Comparison of ENCODE assay signal across 12 cellular contexts in the genomic region with DNA sequence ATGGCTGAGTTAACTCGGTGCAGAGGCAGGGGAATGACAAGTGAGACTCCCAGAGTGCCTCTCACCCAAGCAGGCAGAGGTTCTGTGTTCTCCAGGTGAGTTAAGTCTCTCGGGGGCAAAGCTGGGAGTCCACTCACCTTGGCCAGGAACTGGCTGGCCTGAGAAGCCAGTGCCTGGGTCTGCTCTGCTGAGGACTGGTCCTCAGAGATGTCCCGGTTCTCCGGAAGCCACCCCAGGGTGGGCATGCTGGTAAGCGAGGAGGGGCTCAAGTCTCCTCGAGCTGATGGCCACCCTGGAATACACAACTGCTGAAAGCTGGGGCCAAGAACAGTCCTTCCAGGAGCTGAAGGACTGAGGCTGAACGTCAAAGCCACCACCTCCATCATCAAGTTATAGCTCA. TPM values are rescaled to one million over a fixed set of nuclear protein-coding genes. Genes with fewer than 3 reads are reported as not detected.
DNase-seq lines count a peak whose midpoint lies in the region; ATAC-seq and TF ChIP-seq lines count a peak whose summit lies in the region.
"Had no signal": no experiment of that assay in that cellular context is flagged by ENCODE, and none has a peak within 500 bp of the region (broad histone marks: within the 10 kb centered on the region; RNA-seq: fewer than 3 reads in every experiment).

No MANE protein-coding gene starts in this region.

- H3K9me3 ChIP-seq in WERI-Rb-1 (ENCODE audit: severe bottlenecking) (no peaks in the 10 kb centered on the region), thoracic aorta (no peaks in the 10 kb centered on the region)
- H3K9me3 ChIP-seq: SJSA1 had no signal

- no peak overlapping the region for H3K4me3 ChIP-seq in WERI-Rb-1 (ENCODE audit: low read depth, low read length)
- H3K4me3 ChIP-seq in thoracic aorta: no peak overlapping the region
- H3K4me3 ChIP-seq: SJSA1 had no signal

- TF ChIP-seq CTCF in WERI-Rb-1 (IDR thresholded peaks at IDR 0.05; ENCODE audit: low read depth, low read length) (no peak), thoracic aorta (IDR thresholded peaks at IDR 0.05) (no peak)

- H3K27me3 ChIP-seq in WERI-Rb-1 (ENCODE audit: insufficient read depth, low read depth, severe bottlenecking): no peaks in the 10 kb centered on the region
- no peaks in the 10 kb centered on the region for H3K27me3 ChIP-seq in thoracic aorta (replicated peaks; ENCODE audit: insufficient read depth)
- H3K27me3 ChIP-seq: foreskin keratinocyte, SJSA1 had no signal

- peaks cover 72% of the 10 kb centered on the region for H3K36me3 ChIP-seq in WERI-Rb-1
- H3K36me3 ChIP-seq in thoracic aorta: peaks cover 32% of the 10 kb centered on the region

- H3K4me1 Mint-ChIP-seq in activated T-cell treated with anti-CD3 and anti-CD28 coated beads, Interleukin-2, amount 50 U/mL, for 24 hours (ENCODE audit: low read depth): peaks cover 92% of the 10 kb centered on the region
- H3K4me1 Mint-ChIP-seq in immature natural killer cell: peaks cover 94 to 98% of the 10 kb centered on the region in 2 donors

- no peak for DNase-seq in activated T-cell treated with anti-CD3 and anti-CD28 coated beads, Interleukin-2, amount 50 U/mL, for 24 hours
- no peak for DNase-seq in activated T-cell treated with anti-CD3 and anti-CD28 coated beads, Interleukin-2, amount 50 U/mL, for 1 hour
- DNase-seq in WERI-Rb-1 (no peak), immature natural killer cell (no peak), thoracic aorta (ENCODE audit: low spot score) (no peak), NCI-H1694 treated with DMSO at 0.1 percent for 48 hours (lab: John Stamatoyannopoulos, UW) (no peak)
- DNase-seq: foreskin keratinocyte, NCI-H345 had no signal

- peaks cover 93% of the 10 kb centered on the region for H3K36me3 Mint-ChIP-seq in activated T-cell treated with anti-CD3 and anti-CD28 coated beads, Interleukin-2, amount 50 U/mL, for 24 hours (ENCODE audit: low read depth)
- H3K36me3 Mint-ChIP-seq in immature natural killer cell: peaks cover 33 to 54% (median 38%) of the 10 kb centered on the region in 3 donors

- no peak for ATAC-seq in thoracic aorta (ENCODE audit: insufficient number of reproducible peaks, low FRiP score, low read depth)
- ATAC-seq in HG03442 (IDR thresholded peaks at IDR 0.05; ENCODE audit: unreplicated experiment): no peak
- no peak for ATAC-seq in HG03457 (IDR thresholded peaks at IDR 0.05; ENCODE audit: unreplicated experiment)
- ATAC-seq: foreskin keratinocyte had no signal

- H3K4me1 ChIP-seq in thoracic aorta (ENCODE audit: control insufficient read depth in 1 of 2, low read depth in 2 of 2): peaks cover 28 to 40% of the 10 kb centered on the region in 2 donors

- peak overlapping the region; percentile 97 for H3K27ac ChIP-seq in WERI-Rb-1
- peak overlapping the region; percentile 46 to 65 for H3K27ac ChIP-seq in thoracic aorta
- H3K27ac ChIP-seq: foreskin keratinocyte, parathyroid adenoma had no signal

- H3K4me3 Mint-ChIP-seq in activated T-cell treated with anti-CD3 and anti-CD28 coated beads, Interleukin-2, amount 50 U/mL, for 24 hours: peak overlapping the region; percentile 21
- H3K4me3 Mint-ChIP-seq in immature natural killer cell: peak overlapping the region; percentile 63 to 89 (median 74)

- H3K27me3 Mint-ChIP-seq in activated T-cell treated with anti-CD3 and anti-CD28 coated beads, Interleukin-2, amount 50 U/mL, for 24 hours: no peaks in the 10 kb centered on the region
- H3K27me3 Mint-ChIP-seq in immature natural killer cell (ENCODE audit: low read depth in 3 of 3): peaks cover 57 to 80% (median 63%) of the 10 kb centered on the region in 3 donors

- H3K27ac Mint-ChIP-seq in activated T-cell treated with anti-CD3 and anti-CD28 coated beads, Interleukin-2, amount 50 U/mL, for 24 hours: peak overlapping the region; percentile 92
- H3K27ac Mint-ChIP-seq in immature natural killer cell: peak overlapping the region; percentile 90 to 100 (median 94)

- H3K9me3 Mint-ChIP-seq in activated T-cell treated with anti-CD3 and anti-CD28 coated beads, Interleukin-2, amount 50 U/mL, for 24 hours: no peaks in the 10 kb centered on the region
- H3K9me3 Mint-ChIP-seq in immature natural killer cell: peaks cover 0 to 4% (median 0%) of the 10 kb centered on the region in 6 donors

RNA-seq across cellular contexts. Expression of gene AKNA, which starts 20.4 kb away (rescaled TPM):
- polyA plus RNA-seq in immature natural killer cell: 10 to 100 TPM in 2 of 3 donors, 1 to 10 TPM in 1; 4.0 to 56.3 (median 13.8) TPM
- total RNA-seq in thoracic aorta: 10 to 100 TPM; 34.8 to 68.5 TPM

RNA-seq across cellular contexts. Expression of gene ORM2, which starts 37.7 kb away (rescaled TPM):
- polyA plus RNA-seq in immature natural killer cell: not detected
- not detected for total RNA-seq in thoracic aorta
- total RNA-seq: foreskin keratinocyte, SJSA1 had no signal
- polyA plus RNA-seq: foreskin keratinocyte had no signal

RNA-seq across cellular contexts. Expression of gene ORM1, which starts 44.5 kb away (rescaled TPM):
- not detected for polyA plus RNA-seq in immature natural killer cell
- total RNA-seq in thoracic aorta: not detected
- total RNA-seq: foreskin keratinocyte, SJSA1 had no signal
- polyA plus RNA-seq: foreskin keratinocyte had no signal
